ENCODE assay signal across 25 cellular contexts in the genomic region with DNA sequence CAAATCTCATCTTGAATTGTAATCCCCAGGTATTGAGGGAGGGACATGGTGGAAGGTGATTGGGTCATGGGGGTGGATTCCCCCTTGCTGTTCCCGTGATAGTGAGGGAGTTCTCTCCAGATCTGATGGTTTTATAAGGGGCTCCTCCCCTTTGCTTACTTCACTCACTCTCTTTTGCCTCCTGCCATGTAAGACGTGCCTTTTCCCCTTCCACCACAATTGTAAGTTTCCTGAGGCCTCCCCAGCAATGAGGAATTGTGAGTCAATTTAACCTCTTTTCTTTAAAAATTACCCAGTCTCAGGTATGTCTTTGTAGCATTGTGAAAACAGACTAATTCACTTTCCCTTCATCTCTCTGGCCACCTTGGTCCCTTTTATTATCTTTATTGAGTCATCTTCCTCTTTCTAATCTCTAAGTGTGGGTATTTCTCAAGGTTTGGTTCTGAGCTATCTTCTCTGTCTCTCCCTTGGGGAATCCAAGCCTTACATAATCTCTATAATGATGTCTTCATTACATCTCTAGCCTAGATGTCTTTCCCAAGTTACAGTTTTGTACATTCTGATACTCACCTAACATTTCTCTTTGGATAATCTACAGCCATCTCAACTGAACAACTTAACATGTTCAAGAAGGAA.
DNase-seq lines count a peak whose midpoint lies in the region; ATAC-seq and FAIRE-seq lines count a peak whose summit lies in the region.
"Had no signal": no experiment of that assay in that cellular context is flagged by ENCODE, and none has a peak within 500 bp of the region (broad histone marks: within the 10 kb centered on the region; RNA-seq: fewer than 3 reads in every experiment).

No MANE protein-coding gene starts in this region.

- intact Hi-C loops in naive thymus-derived CD4-positive, alpha-beta T cell (cut with micrococcal nuclease), result no loop called here

- 0 out of 2 replicates have a peak, but pooled peaks cover 6% of the 10 kb centered on the region for H3F3A ChIP-seq in GM23248 (ENCODE audit: insufficient read depth)

- peaks cover 0 to 15% (median under 1%) of the 10 kb centered on the region in 7 donors for H3K4me1 Mint-ChIP-seq in naive thymus-derived CD4-positive, alpha-beta T cell
- H3K4me1 Mint-ChIP-seq: stimulated activated naive CD8-positive, alpha-beta T cell treated with anti-CD3 and anti-CD28 coated beads, Interleukin-15, amount 100 ng/mL, for 72 hours had no signal

- H3K9me2 ChIP-seq in GM23248 (ENCODE audit: insufficient read depth), result no peaks in the 10 kb centered on the region

- no peaks in the 10 kb centered on the region for H3K27me3 ChIP-seq in GM23248 (replicated peaks; ENCODE audit: insufficient read depth)
- no peaks in the 10 kb centered on the region for H3K27me3 ChIP-seq in naive thymus-derived CD4-positive, alpha-beta T cell (ENCODE audit: control insufficient read depth in 2 of 2, insufficient read depth in 2 of 2, low read length in 2 of 2)
- H3K27me3 ChIP-seq: esophagus muscularis mucosa, thyroid gland had no signal

- DNase-seq in GM23248, result peak; percentile 32
- peak; percentile 61 to 92 for DNase-seq in NOMO-1 (lab: John Stamatoyannopoulos, UW; ENCODE audit: unreplicated experiment in 2 of 2)
- peak; percentile 80 for DNase-seq in amniotic epithelial cell (ENCODE audit: low read depth)
- DNase-seq in naive thymus-derived CD4-positive, alpha-beta T cell, result no peak
- no peak for DNase-seq in NCI-H69 (lab: John Stamatoyannopoulos, UW)
- no peak for DNase-seq in frontal cortex (ENCODE audit: low spot score in 2 of 2)
- DNase-seq: activated CD4-positive, alpha-beta T cell treated with anti-CD3 and anti-CD28 coated beads for 48 hours; activated naive CD4-positive, alpha-beta T cell treated with anti-CD3 and anti-CD28 coated beads for 36 hours; activated T-cell treated with anti-CD3 and anti-CD28 coated beads, Interleukin-2, amount 50 U/mL, for 72 hours; amniotic stem cell; cortex of kidney; endodermal cell; NCI-H1105; NCI-H2029; NCI-H82; PC-9; SHP77; stimulated activated naive CD8-positive, alpha-beta T cell treated with anti-CD3 and anti-CD28 coated beads, Interleukin-15, amount 100 ng/mL, for 72 hours; thyroid gland had no signal

- no peaks in the 10 kb centered on the region for H4K20me1 ChIP-seq in GM23248 (ENCODE audit: insufficient read depth)

- no peak overlapping the region for H3K4me3 ChIP-seq in GM23248
- no peak overlapping the region for H3K4me3 ChIP-seq in naive thymus-derived CD4-positive, alpha-beta T cell (ENCODE audit: low read length)
- H3K4me3 ChIP-seq: esophagus muscularis mucosa, lung, PC-9, thyroid gland had no signal

- no peaks in the 10 kb centered on the region for H3K36me3 ChIP-seq in GM23248 (ENCODE audit: low read depth)
- no peaks in the 10 kb centered on the region for H3K36me3 ChIP-seq in naive thymus-derived CD4-positive, alpha-beta T cell (ENCODE audit: control insufficient read depth in 2 of 3, insufficient read depth in 3 of 3, low read length in 3 of 3)
- H3K36me3 ChIP-seq: esophagus muscularis mucosa, thyroid gland had no signal

- whole genome bisulfite sequencing in GM23248 (ENCODE audit: low coverage in 1 of 2, low lambda C conversion rate in 2 of 2, missing lambda C conversion rate in 2 of 2), 2 experiments, result 88 to 89% methylated on average over 2 of the region's 2 CpGs

- peaks cover 0 to 5% (median 0%) of the 10 kb centered on the region in 11 donors for H3K9me3 Mint-ChIP-seq in naive thymus-derived CD4-positive, alpha-beta T cell
- H3K9me3 Mint-ChIP-seq: activated naive CD4-positive, alpha-beta T cell treated with anti-CD3 and anti-CD28 coated beads for 36 hours had no signal

- H3K4me1 ChIP-seq in GM23248 (ENCODE audit: insufficient read depth), result peaks cover 4% of the 10 kb centered on the region; the same call in 1 of the 2 replicates
- H3K4me1 ChIP-seq in naive thymus-derived CD4-positive, alpha-beta T cell (ENCODE audit: control insufficient read depth in 2 of 2, insufficient read depth in 2 of 2, low read length in 2 of 2), result no peaks in the 10 kb centered on the region
- H3K4me1 ChIP-seq: esophagus muscularis mucosa, thyroid gland had no signal

- peaks cover 0 to 3% (median 0%) of the 10 kb centered on the region in 5 donors for H3K36me3 Mint-ChIP-seq in naive thymus-derived CD4-positive, alpha-beta T cell
- H3K36me3 Mint-ChIP-seq: CD14-positive monocyte had no signal

- POLR2A ChIA-PET in naive thymus-derived CD4-positive, alpha-beta T cell (lab: Charles Lee), result no interaction called here

- H3K9me3 ChIP-seq in GM23248 (ENCODE audit: low read depth), result no peaks in the 10 kb centered on the region
- H3K9me3 ChIP-seq in naive thymus-derived CD4-positive, alpha-beta T cell (ENCODE audit: control insufficient read depth in 2 of 3, low read length in 3 of 3), result no peaks in the 10 kb centered on the region
- H3K9me3 ChIP-seq: esophagus muscularis mucosa, thyroid gland had no signal

- H3K4me3 Mint-ChIP-seq in naive thymus-derived CD4-positive, alpha-beta T cell, result no peak overlapping the region
- H3K4me3 Mint-ChIP-seq: activated naive CD4-positive, alpha-beta T cell treated with anti-CD3 and anti-CD28 coated beads for 36 hours; activated T-cell treated with anti-CD3 and anti-CD28 coated beads, Interleukin-2, amount 50 U/mL, for 72 hours; CD14-positive monocyte; endodermal cell; neural crest cell; stimulated activated naive CD8-positive, alpha-beta T cell treated with anti-CD3 and anti-CD28 coated beads, Interleukin-15, amount 100 ng/mL, for 72 hours had no signal

- CTCF ChIA-PET in naive thymus-derived CD4-positive, alpha-beta T cell (lab: Charles Lee), result no interaction called here

- no peaks in the 10 kb centered on the region for H3K79me2 ChIP-seq in GM23248 (ENCODE audit: insufficient read depth)

- H3K4me2 ChIP-seq in GM23248 (ENCODE audit: unreplicated experiment), result no peak overlapping the region
- H3K4me2 ChIP-seq: KMS-11, PC-9 had no signal

- no peak overlapping the region for H3K27ac ChIP-seq in GM23248
- H3K27ac ChIP-seq in naive thymus-derived CD4-positive, alpha-beta T cell (ENCODE audit: low read depth, low read length), result no peak overlapping the region
- H3K27ac ChIP-seq: esophagus muscularis mucosa, KMS-11, PC-9, thyroid gland had no signal

- H3K9ac ChIP-seq in GM23248, result no peak overlapping the region
- H3K9ac ChIP-seq: KMS-11 had no signal

- FAIRE-seq in frontal cortex (lab: Jason Lieb, UNC), result no peak

- H3K27me3 Mint-ChIP-seq in naive thymus-derived CD4-positive, alpha-beta T cell, result peaks cover 28 to 42% (median 32%) of the 10 kb centered on the region in 5 donors

- ATAC-seq in naive thymus-derived CD4-positive, alpha-beta T cell, result peak; percentile 53
- no peak for ATAC-seq in GM21723 (IDR thresholded peaks at IDR 0.05; ENCODE audit: unreplicated experiment)
- ATAC-seq: activated T-cell treated with anti-CD3 and anti-CD28 coated beads, Interleukin-2, amount 50 U/mL, for 72 hours; stimulated activated naive CD8-positive, alpha-beta T cell treated with anti-CD3 and anti-CD28 coated beads, Interleukin-15, amount 100 ng/mL, for 72 hours had no signal

- in situ Hi-C loops in GM23248 (cut with MboI), result no loop called here

- no peak overlapping the region for H3K27ac Mint-ChIP-seq in naive thymus-derived CD4-positive, alpha-beta T cell
- H3K27ac Mint-ChIP-seq: activated naive CD4-positive, alpha-beta T cell treated with anti-CD3 and anti-CD28 coated beads for 36 hours; activated T-cell treated with anti-CD3 and anti-CD28 coated beads, Interleukin-2, amount 50 U/mL, for 72 hours; CD14-positive monocyte; endodermal cell had no signal

- no peak overlapping the region for H2AFZ ChIP-seq in GM23248
- H2AFZ ChIP-seq: PC-9 had no signal

Comparison
In these comparisons a context has a peak if more than half of its experiments do, and no peak if none do; other contexts are left out.
1. DNase-seq: peak in GM23248 (single experiment), NOMO-1 (2 of 2) and amniotic epithelial cell (single experiment); none in naive thymus-derived CD4-positive, alpha-beta T cell (0 of 9), NCI-H69 (single experiment) and frontal cortex (0 of 2).